In genomic region chr2:55157474-55157884, GRCh38 we compare ENCODE assay signal across 10 cellular contexts.
DNase-seq lines count a peak whose midpoint lies in the region; ATAC-seq, FAIRE-seq and TF ChIP-seq lines count a peak whose summit lies in the region.
"Had no signal": no experiment of that assay in that cellular context is flagged by ENCODE, and none has a peak within 500 bp of the region (broad histone marks: within the 10 kb centered on the region; RNA-seq: fewer than 3 reads in every experiment).

No MANE protein-coding gene starts in this region.

- intact Hi-C loops in pancreas (cut with DNase I) = no loop called here

- H3K79me2 ChIP-seq in OCI-LY3 (ENCODE audit: low read length) = no peaks in the 10 kb centered on the region

- H4K20me1 ChIP-seq in OCI-LY3 (ENCODE audit: insufficient read depth, low read length) = no peaks in the 10 kb centered on the region

- no peak for TF ChIP-seq CTCF in OCI-LY3 (IDR thresholded peaks at IDR 0.05; ENCODE audit: low read depth, low read length)
- no peak for TF ChIP-seq CTCF in endothelial cell (IDR thresholded peaks at IDR 0.05; ENCODE audit: unreplicated experiment)
- TF ChIP-seq CTCF in pancreas (IDR thresholded peaks at IDR 0.05) = no peak

- H3K36me3 Mint-ChIP-seq in endothelial cell (ENCODE audit: low read depth, unreplicated experiment) = no peaks in the 10 kb centered on the region
- H3K36me3 Mint-ChIP-seq in effector memory CD8-positive, alpha-beta T cell (ENCODE audit: insufficient read depth) = no peaks in the 10 kb centered on the region

- no peak overlapping the region for H3K4me3 Mint-ChIP-seq in endothelial cell (ENCODE audit: unreplicated experiment)
- H3K4me3 Mint-ChIP-seq in effector memory CD8-positive, alpha-beta T cell = no peak overlapping the region

- no peak overlapping the region for H2AFZ ChIP-seq in OCI-LY3 (ENCODE audit: low read depth, low read length)

- H3K4me1 Mint-ChIP-seq in endothelial cell (ENCODE audit: unreplicated experiment) = peaks cover 57% of the 10 kb centered on the region
- peaks cover 2 to 5% of the 10 kb centered on the region in 2 donors for H3K4me1 Mint-ChIP-seq in effector memory CD8-positive, alpha-beta T cell (ENCODE audit: low read depth in 2 of 2)

- no peak overlapping the region for H3K9ac ChIP-seq in OCI-LY3 (ENCODE audit: low read length)

- H3K4me1 ChIP-seq in OCI-LY3 (ENCODE audit: low read length) = peaks cover 69% of the 10 kb centered on the region
- peaks cover 67 to 74% (median 69%) of the 10 kb centered on the region in 3 donors for H3K4me1 ChIP-seq in pancreas

- peak overlapping the region; percentile 19 for H3K27ac Mint-ChIP-seq in endothelial cell (ENCODE audit: unreplicated experiment)
- peak overlapping the region in 1 of 2 donors; percentile 38 for H3K27ac Mint-ChIP-seq in effector memory CD8-positive, alpha-beta T cell

- H3K9me3 Mint-ChIP-seq in endothelial cell (ENCODE audit: unreplicated experiment) = no peaks in the 10 kb centered on the region
- H3K9me3 Mint-ChIP-seq in effector memory CD8-positive, alpha-beta T cell = no peaks in the 10 kb centered on the region

- WGBS in pancreas, 2 donors = 23 to 26% methylated on average over 2 of the region's 2 CpGs

- DNase-seq in ELR (ENCODE audit: low read depth) = peak; percentile 85
- no peak for DNase-seq in endothelial cell (ENCODE audit: low spot score)
- peak in 2 of 6 donors; percentile 27 to 55 for DNase-seq in pancreas
- DNase-seq in AML-193 (lab: John Stamatoyannopoulos, UW) = no peak
- no peak for DNase-seq in effector memory CD8-positive, alpha-beta T cell
- DNase-seq: NCI-H510A treated with DMSO at 0.1 percent for 48 hours; stimulated activated CD4-positive, alpha-beta T cell treated with anti-CD3 and anti-CD28 coated beads, Interleukin-4, amount 100 ng/mL, for 1 hour had no signal

- no peaks in the 10 kb centered on the region for H3K27me3 ChIP-seq in OCI-LY3 (ENCODE audit: low read depth, low read length)
- no peaks in the 10 kb centered on the region for H3K27me3 ChIP-seq in pancreas

- H3K36me3 ChIP-seq in OCI-LY3 (replicated peaks; ENCODE audit: low read depth, low read length) (no peaks in the 10 kb centered on the region), pancreas (no peaks in the 10 kb centered on the region)

- H3K9me3 ChIP-seq in OCI-LY3 (ENCODE audit: insufficient read depth, low read length) = no peaks in the 10 kb centered on the region
- H3K9me3 ChIP-seq in pancreas = no peaks in the 10 kb centered on the region

- H3K4me2 ChIP-seq in OCI-LY3 (ENCODE audit: low read length) = peak overlapping the region; percentile 32; the same call in 1 of the 2 replicates

- H3K27ac ChIP-seq in OCI-LY3 (ENCODE audit: low read length) (no peak overlapping the region), pancreas (peak overlapping the region in 3 of 4 donors; percentile 23 to 86 (median 81))

- peaks cover 4% of the 10 kb centered on the region for H3K27me3 Mint-ChIP-seq in endothelial cell (ENCODE audit: unreplicated experiment)
- peaks cover 0 to 8% of the 10 kb centered on the region in 2 donors for H3K27me3 Mint-ChIP-seq in effector memory CD8-positive, alpha-beta T cell

- no peak for FAIRE-seq in pancreas (lab: Jason Lieb, UNC)

- H3K4me3 ChIP-seq in OCI-LY3 (ENCODE audit: low read length) = no peak overlapping the region
- no peak overlapping the region for H3K4me3 ChIP-seq in pancreas

- ATAC-seq in pancreas = peak; percentile 43 to 59 (median 46)
- ATAC-seq in HG02970 (IDR thresholded peaks at IDR 0.05; ENCODE audit: low FRiP score, unreplicated experiment) = no peak
- no peak for ATAC-seq in effector memory CD8-positive, alpha-beta T cell (replicated peaks)
- no peak for ATAC-seq in HG02870 (IDR thresholded peaks at IDR 0.05; ENCODE audit: unreplicated experiment)

Comparison
In these comparisons a context has a peak if more than half of its experiments do, and no peak if none do; other contexts are left out.
1. ATAC-seq: peak in pancreas (4 of 4); none in HG02970 (single experiment), effector memory CD8-positive, alpha-beta T cell (single experiment) and HG02870 (single experiment).